ENCODE assay signal across 2 cellular contexts in the genomic region with DNA sequence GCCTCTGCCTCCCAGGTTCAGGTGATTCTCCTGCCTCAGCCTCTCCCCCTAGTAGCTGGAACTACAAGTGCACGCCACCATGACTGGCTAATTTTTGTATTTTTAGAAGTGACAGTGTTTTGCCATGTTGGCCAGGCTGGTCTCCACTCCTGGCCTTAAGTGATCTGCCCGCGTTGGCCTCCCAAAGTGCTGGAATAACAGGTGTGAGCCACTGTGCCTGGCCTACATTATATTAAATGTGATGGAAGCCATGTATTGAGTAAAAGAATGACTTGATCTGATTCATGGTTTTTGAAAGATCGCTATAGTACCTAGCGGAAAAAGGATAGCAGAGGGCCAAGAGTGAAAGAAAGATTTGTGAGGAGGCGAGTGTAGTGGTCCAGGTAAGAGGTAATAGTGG.
A peak's percentile ranks its signal among the peaks of the same experiment; 100 is the strongest.
TF ChIP-seq lines count a peak whose summit lies in the region.

No MANE protein-coding gene starts in this region.

TF ChIP-seq in A549, 52 proteins besides CTCF, POLR2A, EP300 and RAD21:
- no peak for TF ChIP-seq HOXA7 (CRISPR knock-in tag; IDR thresholded peaks at IDR 0.05)
- TF ChIP-seq FOSL2 (IDR thresholded peaks at IDR 0.05): no peak
- TF ChIP-seq FOSL2 (CRISPR knock-in tag; IDR thresholded peaks at IDR 0.05): no peak
- peak; percentile 40 for TF ChIP-seq NFE2L2 (conservative IDR thresholded peaks at IDR 0.05; ENCODE audit: low read length)
- no peak for TF ChIP-seq TP53 (CRISPR knock-in tag; IDR thresholded peaks at IDR 0.05)
TF ChIP-seq in A549: peak in this region for 1.

TF ChIP-seq in H1, 55 proteins besides CTCF, POLR2A, EP300 and RAD21:
- TF ChIP-seq, protein P1, sequence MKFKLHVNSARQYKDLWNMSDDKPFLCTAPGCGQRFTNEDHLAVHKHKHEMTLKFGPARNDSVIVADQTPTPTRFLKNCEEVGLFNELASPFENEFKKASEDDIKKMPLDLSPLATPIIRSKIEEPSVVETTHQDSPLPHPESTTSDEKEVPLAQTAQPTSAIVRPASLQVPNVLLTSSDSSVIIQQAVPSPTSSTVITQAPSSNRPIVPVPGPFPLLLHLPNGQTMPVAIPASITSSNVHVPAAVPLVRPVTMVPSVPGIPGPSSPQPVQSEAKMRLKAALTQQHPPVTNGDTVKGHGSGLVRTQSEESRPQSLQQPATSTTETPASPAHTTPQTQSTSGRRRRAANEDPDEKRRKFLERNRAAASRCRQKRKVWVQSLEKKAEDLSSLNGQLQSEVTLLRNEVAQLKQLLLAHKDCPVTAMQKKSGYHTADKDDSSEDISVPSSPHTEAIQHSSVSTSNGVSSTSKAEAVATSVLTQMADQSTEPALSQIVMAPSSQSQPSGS (IDR thresholded peaks at IDR 0.05; ENCODE audit: low read length): no peak
- TF ChIP-seq FOSL1 (IDR thresholded peaks at IDR 0.05; ENCODE audit: insufficient read depth, low read depth, low read length) (no peak), RFX5 (IDR thresholded peaks at IDR 0.05; ENCODE audit: borderline replicate concordance, low read depth, low read length) (no peak), SUZ12 (IDR thresholded peaks at IDR 0.05; ENCODE audit: low read length) (no peak)
- TF ChIP-seq, protein P2, sequence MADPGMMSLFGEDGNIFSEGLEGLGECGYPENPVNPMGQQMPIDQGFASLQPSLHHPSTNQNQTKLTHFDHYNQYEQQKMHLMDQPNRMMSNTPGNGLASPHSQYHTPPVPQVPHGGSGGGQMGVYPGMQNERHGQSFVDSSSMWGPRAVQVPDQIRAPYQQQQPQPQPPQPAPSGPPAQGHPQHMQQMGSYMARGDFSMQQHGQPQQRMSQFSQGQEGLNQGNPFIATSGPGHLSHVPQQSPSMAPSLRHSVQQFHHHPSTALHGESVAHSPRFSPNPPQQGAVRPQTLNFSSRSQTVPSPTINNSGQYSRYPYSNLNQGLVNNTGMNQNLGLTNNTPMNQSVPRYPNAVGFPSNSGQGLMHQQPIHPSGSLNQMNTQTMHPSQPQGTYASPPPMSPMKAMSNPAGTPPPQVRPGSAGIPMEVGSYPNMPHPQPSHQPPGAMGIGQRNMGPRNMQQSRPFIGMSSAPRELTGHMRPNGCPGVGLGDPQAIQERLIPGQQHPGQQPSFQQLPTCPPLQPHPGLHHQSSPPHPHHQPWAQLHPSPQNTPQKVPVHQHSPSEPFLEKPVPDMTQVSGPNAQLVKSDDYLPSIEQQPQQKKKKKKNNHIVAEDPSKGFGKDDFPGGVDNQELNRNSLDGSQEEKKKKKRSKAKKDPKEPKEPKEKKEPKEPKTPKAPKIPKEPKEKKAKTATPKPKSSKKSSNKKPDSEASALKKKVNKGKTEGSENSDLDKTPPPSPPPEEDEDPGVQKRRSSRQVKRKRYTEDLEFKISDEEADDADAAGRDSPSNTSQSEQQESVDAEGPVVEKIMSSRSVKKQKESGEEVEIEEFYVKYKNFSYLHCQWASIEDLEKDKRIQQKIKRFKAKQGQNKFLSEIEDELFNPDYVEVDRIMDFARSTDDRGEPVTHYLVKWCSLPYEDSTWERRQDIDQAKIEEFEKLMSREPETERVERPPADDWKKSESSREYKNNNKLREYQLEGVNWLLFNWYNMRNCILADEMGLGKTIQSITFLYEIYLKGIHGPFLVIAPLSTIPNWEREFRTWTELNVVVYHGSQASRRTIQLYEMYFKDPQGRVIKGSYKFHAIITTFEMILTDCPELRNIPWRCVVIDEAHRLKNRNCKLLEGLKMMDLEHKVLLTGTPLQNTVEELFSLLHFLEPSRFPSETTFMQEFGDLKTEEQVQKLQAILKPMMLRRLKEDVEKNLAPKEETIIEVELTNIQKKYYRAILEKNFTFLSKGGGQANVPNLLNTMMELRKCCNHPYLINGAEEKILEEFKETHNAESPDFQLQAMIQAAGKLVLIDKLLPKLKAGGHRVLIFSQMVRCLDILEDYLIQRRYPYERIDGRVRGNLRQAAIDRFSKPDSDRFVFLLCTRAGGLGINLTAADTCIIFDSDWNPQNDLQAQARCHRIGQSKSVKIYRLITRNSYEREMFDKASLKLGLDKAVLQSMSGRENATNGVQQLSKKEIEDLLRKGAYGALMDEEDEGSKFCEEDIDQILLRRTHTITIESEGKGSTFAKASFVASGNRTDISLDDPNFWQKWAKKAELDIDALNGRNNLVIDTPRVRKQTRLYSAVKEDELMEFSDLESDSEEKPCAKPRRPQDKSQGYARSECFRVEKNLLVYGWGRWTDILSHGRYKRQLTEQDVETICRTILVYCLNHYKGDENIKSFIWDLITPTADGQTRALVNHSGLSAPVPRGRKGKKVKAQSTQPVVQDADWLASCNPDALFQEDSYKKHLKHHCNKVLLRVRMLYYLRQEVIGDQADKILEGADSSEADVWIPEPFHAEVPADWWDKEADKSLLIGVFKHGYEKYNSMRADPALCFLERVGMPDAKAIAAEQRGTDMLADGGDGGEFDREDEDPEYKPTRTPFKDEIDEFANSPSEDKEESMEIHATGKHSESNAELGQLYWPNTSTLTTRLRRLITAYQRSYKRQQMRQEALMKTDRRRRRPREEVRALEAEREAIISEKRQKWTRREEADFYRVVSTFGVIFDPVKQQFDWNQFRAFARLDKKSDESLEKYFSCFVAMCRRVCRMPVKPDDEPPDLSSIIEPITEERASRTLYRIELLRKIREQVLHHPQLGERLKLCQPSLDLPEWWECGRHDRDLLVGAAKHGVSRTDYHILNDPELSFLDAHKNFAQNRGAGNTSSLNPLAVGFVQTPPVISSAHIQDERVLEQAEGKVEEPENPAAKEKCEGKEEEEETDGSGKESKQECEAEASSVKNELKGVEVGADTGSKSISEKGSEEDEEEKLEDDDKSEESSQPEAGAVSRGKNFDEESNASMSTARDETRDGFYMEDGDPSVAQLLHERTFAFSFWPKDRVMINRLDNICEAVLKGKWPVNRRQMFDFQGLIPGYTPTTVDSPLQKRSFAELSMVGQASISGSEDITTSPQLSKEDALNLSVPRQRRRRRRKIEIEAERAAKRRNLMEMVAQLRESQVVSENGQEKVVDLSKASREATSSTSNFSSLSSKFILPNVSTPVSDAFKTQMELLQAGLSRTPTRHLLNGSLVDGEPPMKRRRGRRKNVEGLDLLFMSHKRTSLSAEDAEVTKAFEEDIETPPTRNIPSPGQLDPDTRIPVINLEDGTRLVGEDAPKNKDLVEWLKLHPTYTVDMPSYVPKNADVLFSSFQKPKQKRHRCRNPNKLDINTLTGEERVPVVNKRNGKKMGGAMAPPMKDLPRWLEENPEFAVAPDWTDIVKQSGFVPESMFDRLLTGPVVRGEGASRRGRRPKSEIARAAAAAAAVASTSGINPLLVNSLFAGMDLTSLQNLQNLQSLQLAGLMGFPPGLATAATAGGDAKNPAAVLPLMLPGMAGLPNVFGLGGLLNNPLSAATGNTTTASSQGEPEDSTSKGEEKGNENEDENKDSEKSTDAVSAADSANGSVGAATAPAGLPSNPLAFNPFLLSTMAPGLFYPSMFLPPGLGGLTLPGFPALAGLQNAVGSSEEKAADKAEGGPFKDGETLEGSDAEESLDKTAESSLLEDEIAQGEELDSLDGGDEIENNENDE (IDR thresholded peaks at IDR 0.05; ENCODE audit: insufficient replicate concordance, low read length): no peak
